In the genomic region with DNA sequence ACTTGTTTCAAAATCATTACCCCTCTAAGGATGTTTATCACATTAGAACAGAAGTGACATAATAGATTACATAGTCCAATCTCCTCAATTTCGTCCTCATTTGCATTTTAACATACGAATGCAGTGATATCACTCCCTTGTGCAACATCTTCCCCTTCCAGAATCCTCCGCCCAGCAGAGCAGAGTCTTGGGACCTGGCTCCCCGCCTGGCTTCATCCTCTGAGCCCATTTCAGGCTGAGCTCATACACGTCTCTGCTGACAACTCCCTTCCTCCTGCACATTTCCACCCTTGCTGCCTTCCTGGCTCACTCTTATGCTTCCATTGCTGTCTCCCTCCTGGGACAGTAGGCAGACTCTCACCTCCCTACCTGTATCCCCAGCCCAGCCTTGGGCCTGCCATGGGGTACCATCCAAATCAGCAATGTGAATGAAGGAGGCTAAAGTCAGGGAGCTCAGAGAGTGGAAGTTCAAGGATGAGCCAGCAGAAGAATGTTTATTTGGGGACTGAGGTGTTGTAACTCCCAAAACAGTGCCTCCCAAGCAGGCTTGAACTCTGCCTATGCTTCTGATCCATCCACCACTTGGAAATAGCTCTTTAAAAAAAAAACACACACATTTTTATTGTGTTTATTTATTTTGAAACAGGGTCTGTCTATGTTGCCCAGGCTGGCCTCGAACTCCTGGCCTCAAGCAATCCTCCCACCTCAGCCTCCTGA, we compare ENCODE assay signal across 26 cellular contexts.
"Had no signal": no experiment of that assay in that cellular context is flagged by ENCODE, and none has a peak within 500 bp of the region (broad histone marks: within the 10 kb centered on the region; RNA-seq: fewer than 3 reads in every experiment).

No MANE protein-coding gene starts in this region.

- H3K4me1 Mint-ChIP-seq: activated CD4-positive, alpha-beta T cell treated with anti-CD3 and anti-CD28 coated beads, Interleukin-2, amount 10 ng/mL, durations not matched to agents 7 days and 5 days; activated CD8-positive, alpha-beta memory T cell treated with anti-CD3 and anti-CD28 coated beads, Interleukin-2, amount 10 ng/mL, durations not matched to agents 7 days and 5 days; activated naive CD8-positive, alpha-beta T cell treated with anti-CD3 and anti-CD28 coated beads, Interleukin-2, amount 50 U/mL, for 24 hours; mesothelial cell of epicardium; nephron had no signal

- H3K36me3 Mint-ChIP-seq: activated CD8-positive, alpha-beta memory T cell treated with anti-CD3 and anti-CD28 coated beads, Interleukin-2, amount 10 ng/mL, durations not matched to agents 7 days and 5 days; mesothelial cell of epicardium had no signal

- DNase-seq: activated CD4-positive, alpha-beta T cell treated with anti-CD3 and anti-CD28 coated beads, Interleukin-2, amount 10 ng/mL, durations not matched to agents 7 days and 5 days; activated CD4-positive, CD25-positive, alpha-beta regulatory T cell treated with anti-CD3 and anti-CD28 coated beads, Interleukin-2, amount 50 U/mL, for 72 hours; activated CD8-positive, alpha-beta memory T cell treated with anti-CD3 and anti-CD28 coated beads, Interleukin-2, amount 10 ng/mL, durations not matched to agents 7 days and 5 days; activated CD8-positive, alpha-beta T cell treated with anti-CD3 and anti-CD28 coated beads for 36 hours; activated effector memory CD4-positive, alpha-beta T cell treated with anti-CD3 and anti-CD28 coated beads, Interleukin-2, amount 50 U/mL, for 16 hours; activated naive CD4-positive, alpha-beta T cell treated with anti-CD3 and anti-CD28 coated beads, Interleukin-2, amount 50 U/mL, for 16 hours; activated naive CD8-positive, alpha-beta T cell treated with anti-CD3 and anti-CD28 coated beads, Interleukin-2, amount 50 U/mL, for 24 hours; activated T-cell treated with anti-CD3 and anti-CD28 coated beads for 4 hours; brain microvascular endothelial cell; central memory CD4-positive, alpha-beta T cell; effector memory CD8-positive, alpha-beta T cell; esophagus squamous epithelium; kidney; mammary epithelial cell; nucleus accumbens; stimulated activated CD4-positive, alpha-beta T cell treated with anti-CD3 and anti-CD28 coated beads, Interleukin-2, amount 100 ng/mL, for 48 hours; stimulated activated naive CD4-positive, alpha-beta T cell; testis had no signal

- H3K4me3 ChIP-seq: ascending aorta, esophagus squamous epithelium, testis had no signal

- H3K4me1 ChIP-seq: ascending aorta, esophagus squamous epithelium, parathyroid adenoma, testis had no signal

- H3K9me3 ChIP-seq: ascending aorta, esophagus squamous epithelium, testis had no signal

- FAIRE-seq: kidney had no signal

- H3K9me3 Mint-ChIP-seq: activated CD4-positive, alpha-beta T cell treated with anti-CD3 and anti-CD28 coated beads, Interleukin-2, amount 10 ng/mL, durations not matched to agents 7 days and 5 days; activated CD8-positive, alpha-beta T cell treated with anti-CD3 and anti-CD28 coated beads for 36 hours; mesothelial cell of epicardium; nephron; T-helper 2 cell treated with Interferon-gamma antibody and Interleukin-4, amounts not matched to agents 5 μg/mL and 100 μg/mL, for 36 hours had no signal

- H3K27me3 ChIP-seq: ascending aorta, brain microvascular endothelial cell, esophagus squamous epithelium, testis had no signal

- H3K27me3 Mint-ChIP-seq: activated CD8-positive, alpha-beta memory T cell treated with anti-CD3 and anti-CD28 coated beads, Interleukin-2, amount 10 ng/mL, durations not matched to agents 7 days and 5 days; effector memory CD8-positive, alpha-beta T cell had no signal

- ATAC-seq: activated CD8-positive, alpha-beta memory T cell treated with anti-CD3 and anti-CD28 coated beads, Interleukin-2, amount 10 ng/mL, durations not matched to agents 7 days and 5 days; activated CD8-positive, alpha-beta T cell treated with anti-CD3 and anti-CD28 coated beads for 36 hours; activated naive CD8-positive, alpha-beta T cell treated with anti-CD3 and anti-CD28 coated beads, Interleukin-2, amount 50 U/mL, for 24 hours; effector memory CD8-positive, alpha-beta T cell; left lobe of liver; SK-N-SH treated with all-trans-retinoic acid at 6 μM for 48 hours had no signal

- H3K36me3 ChIP-seq: ascending aorta, brain microvascular endothelial cell, esophagus squamous epithelium had no signal

- H3K4me3 Mint-ChIP-seq: activated CD4-positive, alpha-beta T cell treated with anti-CD3 and anti-CD28 coated beads, Interleukin-2, amount 10 ng/mL, durations not matched to agents 7 days and 5 days; activated CD8-positive, alpha-beta memory T cell treated with anti-CD3 and anti-CD28 coated beads, Interleukin-2, amount 10 ng/mL, durations not matched to agents 7 days and 5 days; activated CD8-positive, alpha-beta T cell treated with anti-CD3 and anti-CD28 coated beads for 36 hours; activated naive CD8-positive, alpha-beta T cell treated with anti-CD3 and anti-CD28 coated beads, Interleukin-2, amount 50 U/mL, for 24 hours; effector memory CD8-positive, alpha-beta T cell; mesothelial cell of epicardium; nephron; T-helper 2 cell treated with Interferon-gamma antibody and Interleukin-4, amounts not matched to agents 5 μg/mL and 100 μg/mL, for 36 hours had no signal

- H3K27ac ChIP-seq: ascending aorta, brain microvascular endothelial cell, parathyroid adenoma, testis, VCaP had no signal

- H3K27ac Mint-ChIP-seq: activated CD4-positive, alpha-beta T cell treated with anti-CD3 and anti-CD28 coated beads, Interleukin-2, amount 10 ng/mL, durations not matched to agents 7 days and 5 days; activated CD8-positive, alpha-beta memory T cell treated with anti-CD3 and anti-CD28 coated beads, Interleukin-2, amount 10 ng/mL, durations not matched to agents 7 days and 5 days; activated CD8-positive, alpha-beta T cell treated with anti-CD3 and anti-CD28 coated beads for 36 hours; activated naive CD8-positive, alpha-beta T cell treated with anti-CD3 and anti-CD28 coated beads, Interleukin-2, amount 50 U/mL, for 24 hours; effector memory CD8-positive, alpha-beta T cell; mesothelial cell of epicardium; nephron; T-helper 2 cell treated with Interferon-gamma antibody and Interleukin-4, amounts not matched to agents 5 μg/mL and 100 μg/mL, for 36 hours had no signal
